1 cellular context compared by ENCODE assay signal in the genomic region with DNA sequence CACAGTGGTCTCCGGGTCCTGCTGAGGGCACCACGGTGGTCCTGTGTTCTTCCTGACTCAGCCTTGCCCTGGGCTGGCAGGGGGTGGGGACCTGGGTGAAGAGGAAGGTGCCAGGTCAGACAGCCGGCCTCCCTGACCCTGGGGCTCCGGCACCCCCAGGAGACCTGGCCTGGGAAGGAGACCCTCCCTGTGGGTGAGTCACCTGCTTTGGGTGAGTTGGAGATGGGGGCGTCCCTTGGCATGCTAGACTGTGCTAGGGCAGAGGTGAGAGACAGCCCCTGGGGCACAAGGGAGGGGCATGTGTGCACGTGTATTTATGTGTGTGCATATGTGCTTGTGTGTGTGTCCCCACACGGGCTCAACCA.
TF ChIP-seq lines count a peak whose summit lies in the region.

No MANE protein-coding gene starts in this region.

TF ChIP-seq in SK-N-SH, 30 proteins besides CTCF, POLR2A, EP300 and RAD21:
- TF ChIP-seq REST (IDR thresholded peaks at IDR 0.05; ENCODE audit: low read depth, low read length) = no peak
- no peak for TF ChIP-seq FOSL2 (IDR thresholded peaks at IDR 0.05; ENCODE audit: borderline replicate concordance, low read depth)
- no peak for TF ChIP-seq SMC3 (IDR thresholded peaks at IDR 0.05; ENCODE audit: low read depth, low read length)
- no peak for TF ChIP-seq USF1 (IDR thresholded peaks at IDR 0.05; ENCODE audit: borderline replicate concordance, low read depth)
- no peak for TF ChIP-seq FOXM1 (IDR thresholded peaks at IDR 0.05; ENCODE audit: low read depth)
- no peak for TF ChIP-seq TAF1 (IDR thresholded peaks at IDR 0.05; ENCODE audit: borderline replicate concordance, low read depth, low read length)
- no peak for TF ChIP-seq RCOR1 (IDR thresholded peaks at IDR 0.05; ENCODE audit: low read length)
- TF ChIP-seq SIN3A (IDR thresholded peaks at IDR 0.05; ENCODE audit: borderline replicate concordance, low read depth, low read length) = no peak
- no peak for TF ChIP-seq IRF3 (IDR thresholded peaks at IDR 0.05; ENCODE audit: low read depth, low read length)
- TF ChIP-seq ZBTB33 (IDR thresholded peaks at IDR 0.05; ENCODE audit: borderline replicate concordance, low read depth) = no peak
- TF ChIP-seq PBX3 (IDR thresholded peaks at IDR 0.05) = no peak
- no peak for TF ChIP-seq YY1 (IDR thresholded peaks at IDR 0.05; ENCODE audit: low read depth)
- TF ChIP-seq RFX5 (IDR thresholded peaks at IDR 0.05; ENCODE audit: low read length) = no peak
- no peak for TF ChIP-seq POLR2AphosphoS5 (IDR thresholded peaks at IDR 0.05; ENCODE audit: low read depth, low read length)
- TF ChIP-seq MEF2A (IDR thresholded peaks at IDR 0.05; ENCODE audit: borderline replicate concordance, low read depth) = no peak
- no peak for TF ChIP-seq GABPA (IDR thresholded peaks at IDR 0.05; ENCODE audit: low read depth)
- TF ChIP-seq USF2 (IDR thresholded peaks at IDR 0.05; ENCODE audit: borderline replicate concordance, low read depth, low read length) = no peak
- TF ChIP-seq ELF1 (IDR thresholded peaks at IDR 0.05) = no peak
TF ChIP-seq in SK-N-SH: peak in this region for 0.
